Comparison of ENCODE assay signal across 1 cellular context in the genomic region with DNA sequence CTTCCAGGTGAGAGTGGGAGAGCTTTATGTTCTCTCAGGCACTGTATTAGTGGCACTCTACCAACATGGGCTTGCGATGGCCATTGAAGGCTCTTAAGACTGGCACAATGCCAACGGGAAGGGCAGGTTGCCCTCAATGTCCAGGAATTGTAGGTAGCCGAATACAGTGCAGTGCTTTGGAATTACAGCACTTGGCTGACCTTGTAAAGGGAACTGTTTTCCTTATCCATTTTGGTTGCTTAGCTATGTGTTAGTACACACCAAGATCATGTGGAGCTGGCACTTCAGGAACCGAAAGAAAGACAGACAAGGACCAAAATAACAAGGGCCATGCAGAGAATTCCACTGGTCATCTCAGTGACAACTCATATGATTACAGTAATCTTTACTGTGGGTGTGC.
TF ChIP-seq lines count a peak whose summit lies in the region.

No MANE protein-coding gene starts in this region.

TF ChIP-seq in IMR-90, 13 proteins besides CTCF, POLR2A, EP300 and RAD21 (continued from another document):
- TF ChIP-seq, protein P1, sequence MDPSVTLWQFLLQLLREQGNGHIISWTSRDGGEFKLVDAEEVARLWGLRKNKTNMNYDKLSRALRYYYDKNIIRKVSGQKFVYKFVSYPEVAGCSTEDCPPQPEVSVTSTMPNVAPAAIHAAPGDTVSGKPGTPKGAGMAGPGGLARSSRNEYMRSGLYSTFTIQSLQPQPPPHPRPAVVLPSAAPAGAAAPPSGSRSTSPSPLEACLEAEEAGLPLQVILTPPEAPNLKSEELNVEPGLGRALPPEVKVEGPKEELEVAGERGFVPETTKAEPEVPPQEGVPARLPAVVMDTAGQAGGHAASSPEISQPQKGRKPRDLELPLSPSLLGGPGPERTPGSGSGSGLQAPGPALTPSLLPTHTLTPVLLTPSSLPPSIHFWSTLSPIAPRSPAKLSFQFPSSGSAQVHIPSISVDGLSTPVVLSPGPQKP (IDR thresholded peaks at IDR 0.05; ENCODE audit: borderline replicate concordance, low read depth, low read length) = no peak
